ENCODE assay signal across 8 cellular contexts in genomic region chr3:177928156-177928555, GRCh38.
DNase-seq lines count a peak whose midpoint lies in the region; ATAC-seq lines count a peak whose summit lies in the region.

No MANE protein-coding gene starts in this region.

- peaks cover 12% of the 10 kb centered on the region for H3K4me1 Mint-ChIP-seq in dendritic cell treated with granulocyte-macrophage colony-stimulating factor and Interleukin-4, amounts not matched to agents 40 ng/mL and 50 ng/mL, for 4 days (ENCODE audit: low read depth)

- intact Hi-C loops in dendritic cell treated with granulocyte-macrophage colony-stimulating factor and Interleukin-4, amounts not matched to agents 40 ng/mL and 50 ng/mL, for 4 days (cut with micrococcal nuclease) = no loop called here

- no peaks in the 10 kb centered on the region for H3K9me3 Mint-ChIP-seq in dendritic cell treated with granulocyte-macrophage colony-stimulating factor and Interleukin-4, amounts not matched to agents 40 ng/mL and 50 ng/mL, for 4 days

- DNase-seq in AG20443 (ENCODE audit: low spot score) (peak; percentile 65), retina (no peak), HuH-7.5 (ENCODE audit: low spot score) (no peak), NCI-H1048 (lab: John Stamatoyannopoulos, UW) (no peak)
- no peak for DNase-seq in activated CD4-positive, alpha-beta T cell treated with anti-CD3 and anti-CD28 coated beads, Interleukin-2, amount 50 U/mL, for 1 hour

- H3K27me3 Mint-ChIP-seq in dendritic cell treated with granulocyte-macrophage colony-stimulating factor and Interleukin-4, amounts not matched to agents 40 ng/mL and 50 ng/mL, for 4 days = peaks cover 5% of the 10 kb centered on the region

- H3K4me3 Mint-ChIP-seq in dendritic cell treated with granulocyte-macrophage colony-stimulating factor and Interleukin-4, amounts not matched to agents 40 ng/mL and 50 ng/mL, for 4 days = no peak overlapping the region

- H3K27ac Mint-ChIP-seq in dendritic cell treated with granulocyte-macrophage colony-stimulating factor and Interleukin-4, amounts not matched to agents 40 ng/mL and 50 ng/mL, for 4 days = peak overlapping the region; percentile 41

- ATAC-seq in GM19372 (IDR thresholded peaks at IDR 0.05; ENCODE audit: low read depth, unreplicated experiment) (peak; percentile 72), HG03457 (IDR thresholded peaks at IDR 0.05; ENCODE audit: unreplicated experiment) (peak; percentile 80)

- H3K36me3 Mint-ChIP-seq in dendritic cell treated with granulocyte-macrophage colony-stimulating factor and Interleukin-4, amounts not matched to agents 40 ng/mL and 50 ng/mL, for 4 days (ENCODE audit: low read depth) = no peaks in the 10 kb centered on the region
